In genomic region chr1:206955476-206956312, GRCh38 we compare ENCODE assay signal across 10 cellular contexts. TPM values are rescaled to one million over a fixed set of nuclear protein-coding genes. Genes with fewer than 3 reads are reported as not detected.
DNase-seq lines count a peak whose midpoint lies in the region; ATAC-seq lines count a peak whose summit lies in the region.
"Had no signal": no experiment of that assay in that cellular context is flagged by ENCODE, and none has a peak within 500 bp of the region (broad histone marks: within the 10 kb centered on the region; RNA-seq: fewer than 3 reads in every experiment).

No MANE protein-coding gene starts in this region.

- in situ Hi-C loops in KBM-7 (cut with MboI; ENCODE audit: low pct_unique_long_range_greater_than_20kb, low sequenced_read_pairs), result no loop called here
- in situ Hi-C loops in G401 (cut with HindIII; ENCODE audit: low sequenced_read_pairs), result no loop called here

- DNase-seq in stimulated activated CD4-positive, alpha-beta T cell treated with anti-CD3 and anti-CD28 coated beads, Interleukin-1b, Interleukin-23, amount 100 ng/mL, for 48 hours, result peak; percentile 6
- DNase-seq in stimulated activated CD4-positive, alpha-beta T cell treated with anti-CD3 and anti-CD28 coated beads, Interleukin-12 subunit alpha, Interleukin-12 subunit beta, amount 100 ng/mL, for 4 hours, result no peak
- DNase-seq in fibroblast of peridontal ligament (ENCODE audit: extremely low read depth) (peak; percentile 5), hypothalamus (lab: John Stamatoyannopoulos, UW) (no peak), GOT3 (lab: John Stamatoyannopoulos, UW) (no peak), KBM-7 (no peak), G401 (ENCODE audit: low spot score) (no peak)
- DNase-seq: heart right ventricle had no signal

- ATAC-seq in HG03108 (IDR thresholded peaks at IDR 0.05; ENCODE audit: unreplicated experiment), result peak; percentile 31

RNA-seq across cellular contexts. Expression of gene PIGR, which starts 9.4 kb away (rescaled TPM):
- not detected in 2 replicates for total RNA-seq in G401 (2014; rRNA removed; shearing (Covaris generic))
- total RNA-seq: progenitor cell of endocrine pancreas had no signal

RNA-seq across cellular contexts. Expression of gene FCAMR, which starts 14.6 kb away (rescaled TPM):
- total RNA-seq in G401 (2014; rRNA removed; shearing (Covaris generic)), result not detected in 2 replicates
- total RNA-seq: heart right ventricle, progenitor cell of endocrine pancreas had no signal

RNA-seq across cellular contexts. Expression of gene FCMR, which starts 34.0 kb away (rescaled TPM):
- not detected in 2 replicates for total RNA-seq in G401 (2014; rRNA removed; shearing (Covaris generic))
- total RNA-seq: progenitor cell of endocrine pancreas had no signal

RNA-seq across cellular contexts. Expression of gene IL24, which starts 58.5 kb away (rescaled TPM):
- total RNA-seq in G401 (2014; rRNA removed; shearing (Covaris generic)), result not detected in 2 replicates
- total RNA-seq: heart right ventricle, progenitor cell of endocrine pancreas had no signal

Comparison
In these comparisons a context has a peak if more than half of its experiments do, and no peak if none do; other contexts are left out.
1. DNase-seq: peak in stimulated activated CD4-positive, alpha-beta T cell treated with anti-CD3 and anti-CD28 coated beads, Interleukin-1b, Interleukin-23, amount 100 ng/mL, for 48 hours (single experiment) and fibroblast of peridontal ligament (single experiment); none in stimulated activated CD4-positive, alpha-beta T cell treated with anti-CD3 and anti-CD28 coated beads, Interleukin-12 subunit alpha, Interleukin-12 subunit beta, amount 100 ng/mL, for 4 hours (single experiment), hypothalamus (0 of 51), GOT3 (single experiment), KBM-7 (single experiment) and G401 (single experiment).